27 cellular contexts compared by ENCODE assay signal in genomic region chrX:96889726-96890125, GRCh38. TPM values are rescaled to one million over a fixed set of nuclear protein-coding genes. Genes with fewer than 3 reads are reported as not detected.
A peak's percentile ranks its signal among the peaks of the same experiment; 100 is the strongest.
DNase-seq lines count a peak whose midpoint lies in the region; ATAC-seq and TF ChIP-seq lines count a peak whose summit lies in the region.
"Had no signal": no experiment of that assay in that cellular context is flagged by ENCODE, and none has a peak within 500 bp of the region (broad histone marks: within the 10 kb centered on the region; RNA-seq: fewer than 3 reads in every experiment).

No MANE protein-coding gene starts in this region.

- H3K4me1 Mint-ChIP-seq in Caco-2 (ENCODE audit: low read depth, unreplicated experiment) (no peaks in the 10 kb centered on the region), nephron (peaks cover 22% of the 10 kb centered on the region)
- no peaks in the 10 kb centered on the region for H3K4me1 Mint-ChIP-seq in activated CD4-positive, alpha-beta T cell treated with anti-CD3 and anti-CD28 coated beads for 36 hours
- H3K4me1 Mint-ChIP-seq: central memory CD8-positive, alpha-beta T cell had no signal

- no peak for ATAC-seq in activated CD4-positive, alpha-beta T cell treated with anti-CD3 and anti-CD28 coated beads for 36 hours
- ATAC-seq: HCT116; left colon; natural killer cell treated with Interleukin-12 subunit alpha and Interleukin-12 subunit beta and Interleukin-15 and Interleukin-18, amount 100 ng/mL, for 72 hours; WTC11 had no signal

- TF ChIP-seq CTCF in Caco-2 (IDR thresholded peaks at IDR 0.05; ENCODE audit: insufficient read depth in 1 of 2, low read depth in 1 of 2, low read length in 1 of 2, severe bottlenecking in 1 of 2, unreplicated experiment in 1 of 2) (no peak), fibroblast of mammary gland (conservative IDR thresholded peaks at IDR 0.05; ENCODE audit: control insufficient read depth, insufficient read depth, low read depth, low read length) (no peak), nephron (IDR thresholded peaks at IDR 0.05; ENCODE audit: unreplicated experiment in 3 of 3) (no peak), colonic mucosa (IDR thresholded peaks at IDR 0.05) (no peak)

- H3K27ac Mint-ChIP-seq in Caco-2 (ENCODE audit: unreplicated experiment): peak overlapping the region; percentile 25
- peak overlapping the region in 2 of 3 experiments; percentile 26 to 65 for H3K27ac Mint-ChIP-seq in nephron
- no peak overlapping the region for H3K27ac Mint-ChIP-seq in activated CD4-positive, alpha-beta T cell treated with anti-CD3 and anti-CD28 coated beads for 36 hours
- H3K27ac Mint-ChIP-seq: activated naive CD8-positive, alpha-beta T cell; natural killer cell treated with Interleukin-12 subunit alpha and Interleukin-12 subunit beta and Interleukin-15 and Interleukin-18, amount 100 ng/mL, for 72 hours; WTC11 had no signal

- H3K4me1 ChIP-seq in Caco-2: peaks cover 4% of the 10 kb centered on the region; the same call in 1 of the 2 replicates
- no peaks in the 10 kb centered on the region for H3K4me1 ChIP-seq in colonic mucosa
- H3K4me1 ChIP-seq: ascending aorta, SJCRH30, spleen, upper lobe of left lung had no signal

- H3K27me3 Mint-ChIP-seq in Caco-2 (ENCODE audit: insufficient read depth, unreplicated experiment) (no peaks in the 10 kb centered on the region), nephron (ENCODE audit: low read depth) (no peaks in the 10 kb centered on the region)
- no peaks in the 10 kb centered on the region for H3K27me3 Mint-ChIP-seq in activated CD4-positive, alpha-beta T cell treated with anti-CD3 and anti-CD28 coated beads for 36 hours
- H3K27me3 Mint-ChIP-seq: activated naive CD8-positive, alpha-beta T cell; central memory CD8-positive, alpha-beta T cell; natural killer cell treated with Interleukin-12 subunit alpha and Interleukin-12 subunit beta and Interleukin-15 and Interleukin-18, amount 100 ng/mL, for 72 hours had no signal

- H3K36me3 ChIP-seq in Caco-2 (ENCODE audit: control insufficient read depth, insufficient read depth, low read length) (no peaks in the 10 kb centered on the region), colonic mucosa (no peaks in the 10 kb centered on the region)
- H3K36me3 ChIP-seq: ascending aorta, SJCRH30 had no signal

- H3K4me3 Mint-ChIP-seq in Caco-2 (ENCODE audit: unreplicated experiment): no peak overlapping the region
- no peak overlapping the region for H3K4me3 Mint-ChIP-seq in nephron
- no peak overlapping the region for H3K4me3 Mint-ChIP-seq in activated CD4-positive, alpha-beta T cell treated with anti-CD3 and anti-CD28 coated beads for 36 hours
- H3K4me3 Mint-ChIP-seq: activated naive CD8-positive, alpha-beta T cell; CD14-positive monocyte; central memory CD8-positive, alpha-beta T cell; natural killer cell treated with Interleukin-12 subunit alpha and Interleukin-12 subunit beta and Interleukin-15 and Interleukin-18, amount 100 ng/mL, for 72 hours; WTC11 had no signal

- no peak overlapping the region for H3K4me3 ChIP-seq in Caco-2 (ENCODE audit: low read depth, low read length)
- H3K4me3 ChIP-seq in fibroblast of mammary gland (ENCODE audit: control insufficient read depth, low read depth, low read length): no peak overlapping the region
- H3K4me3 ChIP-seq in colonic mucosa: no peak overlapping the region
- H3K4me3 ChIP-seq: ascending aorta, dorsolateral prefrontal cortex, heart right ventricle, SJCRH30, spleen, upper lobe of left lung had no signal

- DNase-seq in Caco-2 (peak; percentile 33 to 36), M059J (ENCODE audit: low read depth) (peak; percentile 0), fibroblast of mammary gland (ENCODE audit: low read depth) (peak; percentile 1), colonic mucosa (no peak), nucleus accumbens (lab: John Stamatoyannopoulos, UW) (no peak)
- DNase-seq in stimulated activated CD4-positive, alpha-beta T cell treated with anti-CD3 and anti-CD28 coated beads, Interleukin-4, amount 100 ng/mL, for 4 hours: no peak
- DNase-seq in activated CD4-positive, alpha-beta T cell treated with anti-CD3 and anti-CD28 coated beads for 36 hours: no peak
- DNase-seq: activated CD4-positive, alpha-beta T cell treated with anti-CD3 and anti-CD28 coated beads, Interleukin-2, amount 50 U/mL, for 48 hours; dorsolateral prefrontal cortex; heart right ventricle; left colon; NCI-H1092 treated with DMSO at 0.1 percent for 48 hours; NCI-H187 treated with DMSO at 0.1 percent for 48 hours; NCI-H526 treated with DMSO at 0.1 percent for 48 hours; SJCRH30; spleen; substantia nigra; T1000; upper lobe of left lung had no signal

- POLR2A ChIA-PET in Caco-2 (lab: Charles Lee): no interaction called here
- POLR2A ChIA-PET in activated CD4-positive, alpha-beta T cell treated with anti-CD3 and anti-CD28 coated beads for 36 hours (lab: Charles Lee): no interaction called here

- H3K27ac ChIP-seq in colonic mucosa: no peak overlapping the region
- H3K27ac ChIP-seq: ascending aorta, dorsolateral prefrontal cortex, heart right ventricle, SJCRH30, spleen, upper lobe of left lung had no signal

- no peaks in the 10 kb centered on the region for H3K36me3 Mint-ChIP-seq in Caco-2 (ENCODE audit: insufficient read depth, unreplicated experiment)
- H3K36me3 Mint-ChIP-seq in nephron (ENCODE audit: low read depth): no peaks in the 10 kb centered on the region
- H3K36me3 Mint-ChIP-seq in activated CD4-positive, alpha-beta T cell treated with anti-CD3 and anti-CD28 coated beads for 36 hours (ENCODE audit: low read depth): no peaks in the 10 kb centered on the region
- H3K36me3 Mint-ChIP-seq: activated naive CD8-positive, alpha-beta T cell; natural killer cell treated with Interleukin-12 subunit alpha and Interleukin-12 subunit beta and Interleukin-15 and Interleukin-18, amount 100 ng/mL, for 72 hours; WTC11 had no signal

- H3K27me3 ChIP-seq in Caco-2 (replicated peaks; ENCODE audit: control insufficient read depth, insufficient read depth, low read length) (no peaks in the 10 kb centered on the region), colonic mucosa (no peaks in the 10 kb centered on the region)
- H3K27me3 ChIP-seq: ascending aorta, SJCRH30, spleen, upper lobe of left lung had no signal

- H3K9me3 Mint-ChIP-seq in Caco-2 (ENCODE audit: unreplicated experiment): no peaks in the 10 kb centered on the region
- H3K9me3 Mint-ChIP-seq in nephron: no peaks in the 10 kb centered on the region
- H3K9me3 Mint-ChIP-seq in activated CD4-positive, alpha-beta T cell treated with anti-CD3 and anti-CD28 coated beads for 36 hours (ENCODE audit: low read depth): no peaks in the 10 kb centered on the region
- H3K9me3 Mint-ChIP-seq: CD14-positive monocyte; central memory CD8-positive, alpha-beta T cell; natural killer cell treated with Interleukin-12 subunit alpha and Interleukin-12 subunit beta and Interleukin-15 and Interleukin-18, amount 100 ng/mL, for 72 hours; WTC11 had no signal

- intact Hi-C loops in Caco-2 (cut with micrococcal nuclease; ENCODE audit: unreplicated experiment) (no loop called here), colonic mucosa (cut with DNase I) (no loop called here)
- intact Hi-C loops in activated CD4-positive, alpha-beta T cell treated with anti-CD3 and anti-CD28 coated beads for 36 hours (cut with DNase I, micrococcal nuclease): no loop called here

- CTCF ChIA-PET in Caco-2 (lab: Charles Lee): no interaction called here
- CTCF ChIA-PET in activated CD4-positive, alpha-beta T cell treated with anti-CD3 and anti-CD28 coated beads for 36 hours (lab: Charles Lee): no interaction called here

- H3K9me3 ChIP-seq in Caco-2: no peaks in the 10 kb centered on the region
- no peaks in the 10 kb centered on the region for H3K9me3 ChIP-seq in colonic mucosa
- H3K9me3 ChIP-seq: ascending aorta, heart right ventricle, SJCRH30, spleen, upper lobe of left lung had no signal

- no TSS peak for BruUV-seq in Caco-2 (replicated peaks; lab: Mats Ljungman, UMichigan)

- H3K9ac ChIP-seq in colonic mucosa (ENCODE audit: low read depth in 2 of 2, low read length in 2 of 2): no peak overlapping the region

RNA-seq across cellular contexts. Expression of gene RPA4, which starts 6.0 kb away (rescaled TPM):
- 0.39 and 0.75 TPM in 2 replicates for total RNA-seq in Caco-2 (2022)
- total RNA-seq in M059J (2014; rRNA removed; shearing (Covaris generic)): not detected in 2 replicates
- total RNA-seq in activated CD4-positive, alpha-beta T cell treated with anti-CD3 and anti-CD28 coated beads for 36 hours: under 1 TPM; 0.26 to 0.30 TPM
- total RNA-seq in colonic mucosa: 1 to 10 TPM; 1.0 to 1.5 TPM

Comparison
In these comparisons a context has a peak if more than half of its experiments do, and no peak if none do; other contexts are left out.
1. DNase-seq: peak in Caco-2 (2 of 2), M059J (single experiment) and fibroblast of mammary gland (single experiment); none in stimulated activated CD4-positive, alpha-beta T cell treated with anti-CD3 and anti-CD28 coated beads, Interleukin-4, amount 100 ng/mL, for 4 hours (0 of 2), activated CD4-positive, alpha-beta T cell treated with anti-CD3 and anti-CD28 coated beads for 36 hours (single experiment), colonic mucosa (single experiment) and nucleus accumbens (0 of 56).